Comparison of ENCODE assay signal across 8 cellular contexts in the genomic region with DNA sequence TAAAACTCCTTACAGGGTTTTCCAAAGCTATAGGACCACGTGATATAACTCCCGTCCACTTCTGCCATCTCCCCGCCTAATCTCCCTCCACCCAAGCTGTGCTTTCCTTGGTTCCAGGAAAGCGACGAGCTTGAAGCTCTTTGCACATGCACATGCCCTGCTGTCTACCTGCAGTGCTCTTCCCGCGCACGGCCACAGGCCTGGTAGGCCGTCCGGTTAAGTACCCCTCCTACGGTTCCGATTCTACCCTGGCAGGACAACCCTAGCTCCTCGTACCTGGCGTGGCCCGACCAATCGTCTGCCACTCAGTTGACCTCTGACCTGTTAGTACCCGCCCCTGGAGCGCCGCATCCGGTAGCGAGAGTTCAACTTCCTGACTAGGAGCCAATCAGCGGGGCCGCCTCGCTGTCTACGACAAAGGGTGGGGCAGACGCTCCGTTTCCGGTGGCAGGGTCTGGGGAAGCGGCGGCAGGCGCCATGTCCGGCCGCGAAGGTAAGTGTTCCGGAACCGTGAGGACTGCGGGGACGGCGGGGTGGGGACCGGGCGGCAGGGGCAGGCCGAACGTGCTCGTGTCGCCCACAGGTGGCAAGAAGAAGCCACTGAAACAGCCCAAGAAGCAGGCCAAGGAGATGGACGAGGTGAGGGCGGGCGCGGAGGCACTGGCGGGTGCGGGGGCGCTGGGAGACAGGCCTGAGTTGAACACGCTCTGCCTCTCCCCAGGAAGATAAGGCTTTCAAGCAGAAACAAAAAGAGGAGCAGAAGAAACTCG. TPM values are rescaled to one million over a fixed set of nuclear protein-coding genes. Genes with fewer than 3 reads are reported as not detected.
A peak's percentile ranks its signal among the peaks of the same experiment; 100 is the strongest.
DNase-seq lines count a peak whose midpoint lies in the region; ATAC-seq and TF ChIP-seq lines count a peak whose summit lies in the region.

A gene with protein sequence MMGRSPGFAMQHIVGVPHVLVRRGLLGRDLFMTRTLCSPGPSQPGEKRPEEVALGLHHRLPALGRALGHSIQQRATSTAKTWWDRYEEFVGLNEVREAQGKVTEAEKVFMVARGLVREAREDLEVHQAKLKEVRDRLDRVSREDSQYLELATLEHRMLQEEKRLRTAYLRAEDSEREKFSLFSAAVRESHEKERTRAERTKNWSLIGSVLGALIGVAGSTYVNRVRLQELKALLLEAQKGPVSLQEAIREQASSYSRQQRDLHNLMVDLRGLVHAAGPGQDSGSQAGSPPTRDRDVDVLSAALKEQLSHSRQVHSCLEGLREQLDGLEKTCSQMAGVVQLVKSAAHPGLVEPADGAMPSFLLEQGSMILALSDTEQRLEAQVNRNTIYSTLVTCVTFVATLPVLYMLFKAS (minus strand): TSS at position 300 of the 770 bp plus-strand sequence. CDS start 4,991 bp downstream, outside the sequence.
TSS of gene TMA7 (plus strand) at position 438 of the 770 bp plus-strand sequence. CDS start at position 478, 40 bp downstream.

- peak within 1 kb of the TSS; percentile 90 for H2AFZ ChIP-seq in smooth muscle cell (ENCODE audit: low read depth)

- CTCF ChIA-PET in activated B cell treated with CpG ODN at 0.5 μM for 24 hours (lab: Charles Lee) = interaction anchor here (0.6 to 11.5 kb wide), 11 partner anchors 25 to 678 kb away, joined by 3 to 206 read pairs (median 4); a partner anchor contains a TSS

- no peaks in the 10 kb centered on the region for H3K27me3 ChIP-seq in smooth muscle cell (ENCODE audit: low read depth)

- DNase-seq in AG08396 (ENCODE audit: low spot score) (peak; percentile 98), NCI-H345 (lab: John Stamatoyannopoulos, UW) (peak; percentile 96), activated B cell treated with CpG ODN at 0.5 μM for 24 hours (peak; percentile 96), caudate nucleus (lab: John Stamatoyannopoulos, UW) (peak; percentile 73 to 99 (median 97)), iPS-NIHi7 (ENCODE audit: extremely low spot score) (peak; percentile 98), smooth muscle cell (lab: John Stamatoyannopoulos, UW; ENCODE audit: unreplicated experiment) (peak; percentile 81)

- intact Hi-C loops in activated B cell treated with CpG ODN at 0.5 μM for 24 hours (cut with micrococcal nuclease) = loop anchor here (1.0 to 10.0 kb wide), 6 partner anchors 33 to 927 kb away; partner anchors contain the start of genes ELP6, IP6K2, NME6 and PFKFB4

- WGBS in smooth muscle cell (ENCODE audit: low lambda C conversion rate) = under 1% methylated on average over 53 of the region's 54 CpGs

- no peaks in the 10 kb centered on the region for H3K27me3 Mint-ChIP-seq in activated B cell treated with CpG ODN at 0.5 μM for 24 hours

- POLR2A ChIA-PET in activated B cell treated with CpG ODN at 0.5 μM for 24 hours (lab: Charles Lee) = interaction anchor here (0.5 to 2.9 kb wide), 23 partner anchors 10 to 590 kb away, joined by 3 to 29 read pairs (median 5); partner anchors contain the start of genes NME6, PFKFB4, SHISA5 and WDR6

- peak; percentile 82 for TF ChIP-seq POLR2A in GM18951 (IDR thresholded peaks at IDR 0.05; ENCODE audit: extremely low read depth, insufficient read depth, insufficient read length)

- H3K36me3 ChIP-seq in smooth muscle cell (ENCODE audit: low read depth) = no peaks in the 10 kb centered on the region

- peak within 1 kb of the TSS; percentile 95 for H3K27ac Mint-ChIP-seq in activated B cell treated with CpG ODN at 0.5 μM for 24 hours

- H3K4me3 ChIP-seq in smooth muscle cell = peak within 1 kb of the TSS; percentile 75

- H3K9ac ChIP-seq in smooth muscle cell (ENCODE audit: low read depth) = peak within 1 kb of the TSS; percentile 85

- H3K4me2 ChIP-seq in smooth muscle cell = peak within 1 kb of the TSS; percentile 95

- peak; percentile 89 for ATAC-seq in HG03196 (IDR thresholded peaks at IDR 0.05; ENCODE audit: unreplicated experiment)
- peak; percentile 95 for ATAC-seq in activated B cell treated with CpG ODN at 0.5 μM for 24 hours (ENCODE audit: low read depth)

- TF ChIP-seq CTCF in activated B cell treated with CpG ODN at 0.5 μM for 24 hours (IDR thresholded peaks at IDR 0.05) (no peak), smooth muscle cell (IDR thresholded peaks at IDR 0.05; ENCODE audit: borderline replicate concordance, insufficient read depth, poor library complexity, severe bottlenecking) (no peak)

- peaks cover 38% of the 10 kb centered on the region for H3K36me3 Mint-ChIP-seq in activated B cell treated with CpG ODN at 0.5 μM for 24 hours (ENCODE audit: low read depth)

- H3K4me1 Mint-ChIP-seq in activated B cell treated with CpG ODN at 0.5 μM for 24 hours = peaks cover 45% of the 10 kb centered on the region

- in situ Hi-C loops in GM18951 (cut with MboI; ENCODE audit: low sequenced_read_pairs, unreplicated experiment) = loop anchor here (10.0 kb wide), 1 partner anchor 165 kb away; no protein-coding TSS in a partner anchor

- no peaks in the 10 kb centered on the region for H3K9me3 ChIP-seq in smooth muscle cell (replicated peaks; ENCODE audit: low read depth)

- peaks cover 7% of the 10 kb centered on the region for H3K4me1 ChIP-seq in smooth muscle cell (ENCODE audit: low read depth)

- no peaks in the 10 kb centered on the region for H3K9me3 Mint-ChIP-seq in activated B cell treated with CpG ODN at 0.5 μM for 24 hours

- H3K79me2 ChIP-seq in smooth muscle cell (ENCODE audit: low read depth) = peaks cover 31% of the 10 kb centered on the region

- peak within 1 kb of the TSS; percentile 90 for H3K27ac ChIP-seq in caudate nucleus (ENCODE audit: low read depth, low read length)
- peak within 1 kb of the TSS; percentile 81 for H3K27ac ChIP-seq in smooth muscle cell (ENCODE audit: low read depth)

- peak within 1 kb of the TSS; percentile 98 for H3K4me3 Mint-ChIP-seq in activated B cell treated with CpG ODN at 0.5 μM for 24 hours

- H3F3A ChIP-seq in smooth muscle cell (ENCODE audit: low read depth) = peaks cover 9% of the 10 kb centered on the region

- H4K20me1 ChIP-seq in smooth muscle cell (ENCODE audit: low read depth) = peaks cover 15% of the 10 kb centered on the region

RNA-seq across cellular contexts. Expression of the first gene that starts in this region (rescaled TPM):
- total RNA-seq in activated B cell treated with CpG ODN at 0.5 μM for 24 hours = 8.7 and 8.8 TPM in 2 replicates
- 9.0 and 20.7 TPM in 2 replicates for total RNA-seq in smooth muscle cell
- 17.8 and 18.3 TPM in 2 replicates for polyA plus RNA-seq in smooth muscle cell

RNA-seq across cellular contexts. Expression of gene TMA7, which starts in this region (rescaled TPM):
- total RNA-seq in activated B cell treated with CpG ODN at 0.5 μM for 24 hours (216 and 296 TPM in 2 replicates), smooth muscle cell (310 and 343 TPM in 2 replicates)
- 491 and 511 TPM in 2 replicates for polyA plus RNA-seq in smooth muscle cell

Comparison
In these comparisons a context has a peak if more than half of its experiments do, and no peak if none do; other contexts are left out.
1. Peak in every context shown above with its lines: DNase-seq, ATAC-seq, H3K4me3 ChIP-seq and H3K27ac ChIP-seq.